ENCODE assay signal across 9 cellular contexts in the genomic region with DNA sequence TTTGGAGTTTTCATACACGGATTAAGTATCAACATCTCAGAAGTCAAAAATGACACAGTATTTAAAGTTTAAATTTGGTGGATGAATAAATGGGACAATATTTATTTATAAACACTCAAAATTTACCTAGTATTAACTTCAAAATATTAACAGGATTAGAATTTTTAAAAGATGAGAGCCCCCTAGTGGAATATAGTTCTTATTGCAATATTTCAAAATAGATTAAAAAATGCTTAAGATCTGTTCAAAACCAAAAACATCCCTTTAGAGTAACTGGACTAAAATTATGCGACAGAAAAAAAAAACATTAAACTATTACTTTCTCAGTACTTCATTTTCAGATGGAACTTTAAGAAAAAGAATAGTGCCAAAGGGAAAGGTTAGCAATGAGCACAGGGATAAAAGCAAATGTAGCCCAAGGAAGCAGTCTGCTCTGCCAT. TPM values are rescaled to one million over a fixed set of nuclear protein-coding genes. Genes with fewer than 3 reads are reported as not detected.
DNase-seq lines count a peak whose midpoint lies in the region; ATAC-seq and TF ChIP-seq lines count a peak whose summit lies in the region.
"Had no signal": no experiment of that assay in that cellular context is flagged by ENCODE, and none has a peak within 500 bp of the region (broad histone marks: within the 10 kb centered on the region; RNA-seq: fewer than 3 reads in every experiment).

No MANE protein-coding gene starts in this region.

- H2AFZ ChIP-seq in OCI-LY3 (ENCODE audit: low read depth, low read length), result no peak overlapping the region

- H3K27ac ChIP-seq in OCI-LY3 (ENCODE audit: low read length) (no peak overlapping the region), esophagus muscularis mucosa (replicated peaks in 1 of 4) (no peak overlapping the region), spleen (no peak overlapping the region)

- intact Hi-C loops in esophagus muscularis mucosa (cut with DNase I) (no loop called here), spleen (cut with DNase I; ENCODE audit: low total_unique reads) (no loop called here)

- H3K4me3 ChIP-seq in OCI-LY3 (ENCODE audit: low read length) (no peak overlapping the region), esophagus muscularis mucosa (no peak overlapping the region), spleen (no peak overlapping the region)

- TF ChIP-seq EP300 in esophagus muscularis mucosa (IDR thresholded peaks at IDR 0.05), result no peak

- no peak for ATAC-seq in HG03342 (IDR thresholded peaks at IDR 0.05; ENCODE audit: unreplicated experiment)
- ATAC-seq: activated T-helper 17 cell treated with anti-CD3 and anti-CD28 coated beads, Interleukin-2, amount 50 U/mL, for 72 hours had no signal

- H4K20me1 ChIP-seq in OCI-LY3 (ENCODE audit: insufficient read depth, low read length), result no peaks in the 10 kb centered on the region

- WGBS in esophagus muscularis mucosa, result 55% methylated on average over 2 of the region's 2 CpGs
- 58 to 75% (median 65%) methylated on average over 2 of the region's 2 CpGs for WGBS in spleen, 5 donors

- H3K4me1 ChIP-seq in OCI-LY3 (ENCODE audit: low read length) (no peaks in the 10 kb centered on the region), esophagus muscularis mucosa (no peaks in the 10 kb centered on the region), spleen (no peaks in the 10 kb centered on the region)

- no peak overlapping the region for H3K9ac ChIP-seq in OCI-LY3 (ENCODE audit: low read length)

- H3K79me2 ChIP-seq in OCI-LY3 (ENCODE audit: low read length), result no peaks in the 10 kb centered on the region

- no peak for TF ChIP-seq POLR2A in esophagus muscularis mucosa (IDR thresholded peaks at IDR 0.05; ENCODE audit: low read depth)
- TF ChIP-seq POLR2A in spleen (IDR thresholded peaks at IDR 0.05), result no peak

- no peaks in the 10 kb centered on the region for H3K27me3 ChIP-seq in OCI-LY3 (ENCODE audit: low read depth, low read length)
- H3K27me3 ChIP-seq in esophagus muscularis mucosa, result no peaks in the 10 kb centered on the region
- no peaks in the 10 kb centered on the region for H3K27me3 ChIP-seq in spleen (replicated peaks in 1 of 7)

- DNase-seq in NCI-H2171 treated with DMSO at 0.1 percent for 48 hours (lab: John Stamatoyannopoulos, UW), result peak; percentile 25
- DNase-seq in NCI-H2171 (lab: John Stamatoyannopoulos, UW), result no peak
- no peak for DNase-seq in esophagus muscularis mucosa (ENCODE audit: extremely low spot score)
- DNase-seq in spleen, result no peak
- no peak for DNase-seq in GDM1 (lab: John Stamatoyannopoulos, UW)
- no peak for DNase-seq in activated naive CD4-positive, alpha-beta T cell (lab: John Stamatoyannopoulos, UW)

- H3K9me3 ChIP-seq in OCI-LY3 (ENCODE audit: insufficient read depth, low read length) (no peaks in the 10 kb centered on the region), esophagus muscularis mucosa (no peaks in the 10 kb centered on the region), spleen (no peaks in the 10 kb centered on the region)

- H3K4me2 ChIP-seq in OCI-LY3 (ENCODE audit: low read length), result no peak overlapping the region

- TF ChIP-seq CTCF in OCI-LY3 (IDR thresholded peaks at IDR 0.05; ENCODE audit: low read depth, low read length), result peak; percentile 55
- TF ChIP-seq CTCF in esophagus muscularis mucosa (IDR thresholded peaks at IDR 0.05), result peak; percentile 10 to 66 (median 63)
- peak in 9 of 11 experiments; percentile 24 to 69 (median 58) for TF ChIP-seq CTCF in spleen (IDR thresholded peaks at IDR 0.05 in 8 of 11, conservative IDR thresholded peaks at IDR 0.05 in 3 of 11)

- H3K36me3 ChIP-seq in OCI-LY3 (replicated peaks; ENCODE audit: low read depth, low read length) (peaks cover 4% of the 10 kb centered on the region), esophagus muscularis mucosa (peaks cover 13 to 48% (median 39%) of the 10 kb centered on the region in 4 donors), spleen (peaks cover 6 to 86% (median 29%) of the 10 kb centered on the region in 6 donors)

RNA-seq across cellular contexts. Expression of a gene that starts 56.6 kb away (rescaled TPM):
- total RNA-seq in esophagus muscularis mucosa (10 to 100 TPM; 39.6 to 60.6 (median 41.5) TPM), spleen (100 to 1,000 TPM in 3 of 7 donors, 10 to 100 TPM in 4; 63.8 to 170 (median 87.4) TPM)
- polyA plus RNA-seq in spleen, result 10 to 100 TPM; 72.0 to 92.5 (median 90.4) TPM
